ENCODE assay signal across 8 cellular contexts in the genomic region with DNA sequence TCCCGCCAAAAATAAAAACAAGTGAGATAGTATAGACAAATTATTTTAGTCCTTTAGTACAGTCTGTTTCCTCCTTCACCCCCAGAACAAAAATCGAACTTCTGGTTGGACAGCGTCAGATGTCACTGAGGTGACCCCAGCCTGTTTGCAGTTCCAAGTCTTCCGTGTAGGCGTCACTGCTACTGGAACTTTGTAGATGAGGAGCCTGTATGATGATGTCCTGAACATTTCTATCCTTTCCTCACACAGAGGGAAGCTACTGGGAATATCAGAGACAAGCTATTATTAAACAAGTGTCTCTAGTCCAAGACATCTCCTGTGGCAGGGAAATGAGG. TPM values are rescaled to one million over a fixed set of nuclear protein-coding genes. Genes with fewer than 3 reads are reported as not detected.
DNase-seq lines count a peak whose midpoint lies in the region; ATAC-seq, FAIRE-seq and TF ChIP-seq lines count a peak whose summit lies in the region.

No MANE protein-coding gene starts in this region.

- DNase-seq in HuH-7 (ENCODE audit: low spot score), result peak; percentile 55
- DNase-seq in hepatocyte (ENCODE audit: low spot score), result peak; percentile 68
- DNase-seq in small intestine, result peak; percentile 66
- no peak for DNase-seq in NCI-H187 treated with DMSO at 0.1 percent for 48 hours (lab: John Stamatoyannopoulos, UW)
- no peak for DNase-seq in ecto neural progenitor cell (ENCODE audit: low spot score)
- no peak for DNase-seq in NCI-H524 treated with DMSO at 0.1 percent for 48 hours (lab: John Stamatoyannopoulos, UW)

- no peaks in the 10 kb centered on the region for H3K9me2 ChIP-seq in hepatocyte (replicated peaks; ENCODE audit: insufficient read depth)

- H3K79me2 ChIP-seq in hepatocyte, result peaks cover 42% of the 10 kb centered on the region

- peak overlapping the region; percentile 86 to 97 (median 96); a peak in 20 of 22 replicates for H3K27ac ChIP-seq in BLaER1 treated with 17β-estradiol and CSF1 and Interleukin-3, amounts not matched to agents 10 nM and 100 nM
- H3K27ac ChIP-seq in hepatocyte, result peak overlapping the region; percentile 99
- peak overlapping the region; percentile 79 to 97 for H3K27ac ChIP-seq in small intestine (ENCODE audit: low read depth in 1 of 2, low read length in 1 of 2)

- peaks cover 45% of the 10 kb centered on the region for H3K36me3 Mint-ChIP-seq in activated T-helper 17 cell treated with anti-CD3 and anti-CD28 coated beads, Interleukin-2, amount 50 U/mL, for 72 hours (ENCODE audit: low read depth)

- H3K4me1 ChIP-seq in BLaER1 treated with 17β-estradiol and CSF1 and Interleukin-3, amounts not matched to agents 10 nM and 100 nM, result peaks cover 65 to 80% (median 74%) of the 10 kb centered on the region in 10 experiments
- peaks cover 36% of the 10 kb centered on the region for H3K4me1 ChIP-seq in hepatocyte (ENCODE audit: insufficient read depth)
- peaks cover 8 to 9% of the 10 kb centered on the region in 2 donors for H3K4me1 ChIP-seq in small intestine (ENCODE audit: control insufficient read depth in 2 of 2, insufficient read depth in 1 of 2, low read depth in 1 of 2, low read length in 1 of 2)

- H3K27ac Mint-ChIP-seq in activated T-helper 17 cell treated with anti-CD3 and anti-CD28 coated beads, Interleukin-2, amount 50 U/mL, for 72 hours, result peak overlapping the region; percentile 94

- H4K20me1 ChIP-seq in BLaER1 treated with 17β-estradiol and CSF1 and Interleukin-3, amounts not matched to agents 10 nM and 100 nM, result peaks cover 28 to 53% (median 36%) of the 10 kb centered on the region in 11 experiments; a peak in 21 of 22 replicates
- H4K20me1 ChIP-seq in hepatocyte (ENCODE audit: insufficient read depth, poor library complexity, severe bottlenecking), result peaks cover 27% of the 10 kb centered on the region

- FAIRE-seq in small intestine (lab: Jason Lieb, UNC), result no peak

- 16% methylated on average over 5 of the region's 5 CpGs for WGBS in hepatocyte (ENCODE audit: low lambda C conversion rate, missing lambda C conversion rate)
- 7 to 17% (median 17%) methylated on average over 5 of the region's 5 CpGs for WGBS in small intestine, 3 donors

- no peaks in the 10 kb centered on the region for H3K9me3 ChIP-seq in BLaER1 treated with 17β-estradiol and CSF1 and Interleukin-3, amounts not matched to agents 10 nM and 100 nM (replicated peaks in 1 of 11)
- H3K9me3 ChIP-seq in hepatocyte (ENCODE audit: low read depth), result no peaks in the 10 kb centered on the region
- H3K9me3 ChIP-seq in small intestine (ENCODE audit: control insufficient read depth, low read depth), result no peaks in the 10 kb centered on the region

- peaks cover 0 to 18% (median 11%) of the 10 kb centered on the region in 11 experiments; a peak in 11 of 22 replicates for H3K36me3 ChIP-seq in BLaER1 treated with 17β-estradiol and CSF1 and Interleukin-3, amounts not matched to agents 10 nM and 100 nM
- H3K36me3 ChIP-seq in hepatocyte (replicated peaks; ENCODE audit: insufficient read depth, low read depth), result no peaks in the 10 kb centered on the region
- no peaks in the 10 kb centered on the region for H3K36me3 ChIP-seq in small intestine (ENCODE audit: control insufficient read depth in 2 of 2, insufficient read depth in 2 of 2, low read length in 2 of 2)

- ATAC-seq in activated T-helper 17 cell treated with anti-CD3 and anti-CD28 coated beads, Interleukin-2, amount 50 U/mL, for 72 hours (replicated peaks), result no peak

- peak overlapping the region; percentile 88 for H3K4me3 Mint-ChIP-seq in activated T-helper 17 cell treated with anti-CD3 and anti-CD28 coated beads, Interleukin-2, amount 50 U/mL, for 72 hours

- no peaks in the 10 kb centered on the region for H3K9me3 Mint-ChIP-seq in activated T-helper 17 cell treated with anti-CD3 and anti-CD28 coated beads, Interleukin-2, amount 50 U/mL, for 72 hours

- H2AFZ ChIP-seq in hepatocyte, result peak overlapping the region; percentile 59

- peak overlapping the region; percentile 82 to 97 (median 95) for H3K4me2 ChIP-seq in BLaER1 treated with 17β-estradiol and CSF1 and Interleukin-3, amounts not matched to agents 10 nM and 100 nM
- H3K4me2 ChIP-seq in hepatocyte, result peak overlapping the region; percentile 88

- peak overlapping the region; percentile 76 to 95 (median 90) for H3K4me3 ChIP-seq in BLaER1 treated with 17β-estradiol and CSF1 and Interleukin-3, amounts not matched to agents 10 nM and 100 nM
- no peak overlapping the region for H3K4me3 ChIP-seq in hepatocyte
- H3K4me3 ChIP-seq in small intestine (ENCODE audit: low read depth in 1 of 2, low read length in 2 of 2), result peak overlapping the region in 1 of 2 donors; percentile 82

- peak; percentile 8 for TF ChIP-seq CTCF in hepatocyte (IDR thresholded peaks at IDR 0.05; ENCODE audit: poor library complexity)

- H3K27me3 ChIP-seq in BLaER1 treated with 17β-estradiol and CSF1 and Interleukin-3, amounts not matched to agents 10 nM and 100 nM, result no peaks in the 10 kb centered on the region
- H3K27me3 ChIP-seq in hepatocyte (no peaks in the 10 kb centered on the region), small intestine (ENCODE audit: control insufficient read depth in 2 of 2, insufficient read depth in 2 of 2, low read length in 2 of 2) (no peaks in the 10 kb centered on the region)

- peak overlapping the region; percentile 93 to 98 (median 97); a peak in 21 of 22 replicates for H3K9ac ChIP-seq in BLaER1 treated with 17β-estradiol and CSF1 and Interleukin-3, amounts not matched to agents 10 nM and 100 nM

- H3K27me3 Mint-ChIP-seq in activated T-helper 17 cell treated with anti-CD3 and anti-CD28 coated beads, Interleukin-2, amount 50 U/mL, for 72 hours, result no peaks in the 10 kb centered on the region

- H3K4me1 Mint-ChIP-seq in activated T-helper 17 cell treated with anti-CD3 and anti-CD28 coated beads, Interleukin-2, amount 50 U/mL, for 72 hours, result peaks cover 17% of the 10 kb centered on the region

RNA-seq across cellular contexts. Expression of a gene that starts 0.9 kb away (rescaled TPM):
- 10 to 100 TPM; 21.4 to 29.6 TPM for total RNA-seq in activated T-helper 17 cell treated with anti-CD3 and anti-CD28 coated beads, Interleukin-2, amount 50 U/mL, for 72 hours
- total RNA-seq in hepatocyte, result 56.0 and 57.3 TPM in 2 replicates
- 19.1 and 20.9 TPM in 2 replicates for polyA plus RNA-seq in hepatocyte
- 10 to 100 TPM; 11.4 to 25.6 (median 11.9) TPM for polyA plus RNA-seq in small intestine

RNA-seq across cellular contexts. Expression of a gene that starts 18.1 kb away (rescaled TPM):
- 100 to 1,000 TPM; 276 to 391 TPM for total RNA-seq in activated T-helper 17 cell treated with anti-CD3 and anti-CD28 coated beads, Interleukin-2, amount 50 U/mL, for 72 hours
- 175 and 189 TPM in 2 replicates for total RNA-seq in hepatocyte
- polyA plus RNA-seq in hepatocyte, result 98.3 and 107 TPM in 2 replicates
- polyA plus RNA-seq in small intestine, result 100 to 1,000 TPM in 1 of 3 donors, 10 to 100 TPM in 2; 62.7 to 141 (median 71.8) TPM

RNA-seq across cellular contexts. Expression of a gene that starts 33.8 kb away (rescaled TPM):
- total RNA-seq in activated T-helper 17 cell treated with anti-CD3 and anti-CD28 coated beads, Interleukin-2, amount 50 U/mL, for 72 hours, result under 1 TPM; 0.15 to 0.56 TPM
- total RNA-seq in hepatocyte, result 9.3 and 11.6 TPM in 2 replicates
- polyA plus RNA-seq in hepatocyte, result 23.3 and 27.4 TPM in 2 replicates
- 10 to 100 TPM in 1 of 3 donors, 1 to 10 TPM in 2; 1.6 to 14.9 (median 6.8) TPM for polyA plus RNA-seq in small intestine

Comparison
In these comparisons a context has a peak if more than half of its experiments do, and no peak if none do; other contexts are left out.
1. DNase-seq: peak in HuH-7 (single experiment), hepatocyte (single experiment) and small intestine (single experiment); none in NCI-H187 treated with DMSO at 0.1 percent for 48 hours (single experiment), ecto neural progenitor cell (single experiment) and NCI-H524 treated with DMSO at 0.1 percent for 48 hours (single experiment).
2. Peak in every context shown above with its lines, with median percentiles within 50 percentile points of each other: H3K27ac ChIP-seq.